Comparison of ENCODE assay signal across 16 cellular contexts in the genomic region with DNA sequence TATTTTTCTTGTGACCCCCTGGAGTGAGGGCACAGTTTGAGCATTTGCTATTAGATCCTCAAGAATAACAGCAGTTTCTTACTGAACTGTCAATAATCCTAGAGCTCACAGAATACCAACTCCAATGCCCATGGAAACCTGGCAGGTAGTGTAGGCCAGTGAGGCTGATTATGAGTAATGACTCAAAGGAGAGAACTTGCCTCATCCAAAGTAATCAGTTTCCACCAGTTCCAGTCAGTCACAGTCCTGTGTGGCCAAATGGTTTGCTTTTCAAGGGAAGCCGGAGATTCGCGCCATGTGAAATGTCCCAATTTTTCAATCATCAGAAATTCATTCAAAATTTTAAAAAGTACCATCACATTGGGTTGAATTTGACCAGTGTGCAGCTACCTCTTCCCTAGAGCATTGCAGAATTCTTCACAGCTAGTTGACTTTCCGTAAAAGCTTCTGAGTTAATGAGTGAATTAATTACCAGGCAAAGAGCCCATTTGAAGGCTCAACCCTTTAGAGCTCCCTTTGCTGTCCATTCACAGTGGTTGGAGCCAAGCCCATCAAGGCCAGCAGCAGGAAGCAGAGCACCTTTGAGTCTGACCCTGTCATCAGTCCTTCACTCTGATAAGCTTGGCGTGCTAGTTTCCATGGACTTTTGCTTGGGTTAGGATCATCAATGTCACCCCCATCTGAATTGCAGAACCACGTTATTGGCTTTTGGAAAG.
A peak's percentile ranks its signal among the peaks of the same experiment; 100 is the strongest.
DNase-seq lines count a peak whose midpoint lies in the region; ATAC-seq, FAIRE-seq and TF ChIP-seq lines count a peak whose summit lies in the region.
"Had no signal": no experiment of that assay in that cellular context is flagged by ENCODE, and none has a peak within 500 bp of the region (broad histone marks: within the 10 kb centered on the region; RNA-seq: fewer than 3 reads in every experiment).

No MANE protein-coding gene starts in this region.

- peaks cover 28% of the 10 kb centered on the region for H3K4me1 ChIP-seq in body of pancreas
- H3K4me1 ChIP-seq in keratinocyte (ENCODE audit: control insufficient read depth, extremely low read depth, insufficient read depth, low read length) = peaks cover 8% of the 10 kb centered on the region
- H3K4me1 ChIP-seq in mesendoderm (ENCODE audit: control insufficient read depth, low read depth, low read length) = peaks cover 24% of the 10 kb centered on the region
- H3K4me1 ChIP-seq in esophagus muscularis mucosa = no peaks in the 10 kb centered on the region

- H2BK5ac ChIP-seq in mesendoderm (ENCODE audit: low read length) = peak overlapping the region; percentile 40

- TF ChIP-seq POLR2A in body of pancreas (IDR thresholded peaks at IDR 0.05) = no peak
- TF ChIP-seq POLR2A in esophagus muscularis mucosa (IDR thresholded peaks at IDR 0.05; ENCODE audit: low read depth) = no peak

- no peak overlapping the region for H2BK15ac ChIP-seq in mesendoderm (replicated peaks; ENCODE audit: low read depth)

- no peak overlapping the region for H2BK120ac ChIP-seq in mesendoderm (ENCODE audit: low read depth, low read length)

- H2AK5ac ChIP-seq in mesendoderm (ENCODE audit: low read length) = peak overlapping the region; percentile 63

- peak; percentile 9 for FAIRE-seq in keratinocyte (lab: Jason Lieb, UNC)
- FAIRE-seq: HTR-8/SVneo had no signal

- H3K9me1 ChIP-seq in keratinocyte (ENCODE audit: control insufficient read depth, extremely low read depth, insufficient read depth, low read length) = no peaks in the 10 kb centered on the region

- no peak for TF ChIP-seq EP300 in esophagus muscularis mucosa (IDR thresholded peaks at IDR 0.05)

- no peak overlapping the region for H3K18ac ChIP-seq in mesendoderm (ENCODE audit: low read length)

- 55 to 64% methylated on average over 6 of the region's 6 CpGs for WGBS in body of pancreas, 2 donors
- WGBS in mesendoderm (ENCODE audit: extremely low coverage, insufficient coverage, low lambda C conversion rate) = no CpG with 5 or more reads among the region's 6 CpGs
- 91% methylated on average over 6 of the region's 6 CpGs for WGBS in esophagus muscularis mucosa

- peak overlapping the region; percentile 43 for H3K56ac ChIP-seq in mesendoderm (ENCODE audit: low read length)

- H3K36me3 ChIP-seq in body of pancreas (replicated peaks in 1 of 2; ENCODE audit: insufficient read depth in 1 of 2, low read depth in 2 of 2) = no peaks in the 10 kb centered on the region
- H3K36me3 ChIP-seq in keratinocyte (ENCODE audit: control insufficient read depth in 2 of 2, extremely low read depth in 1 of 2, insufficient read depth in 2 of 2, low read length in 2 of 2) = no peaks in the 10 kb centered on the region
- no peaks in the 10 kb centered on the region for H3K36me3 ChIP-seq in mesendoderm (ENCODE audit: control insufficient read depth, insufficient read depth, low read length)
- no peaks in the 10 kb centered on the region for H3K36me3 ChIP-seq in esophagus muscularis mucosa
- H3K36me3 ChIP-seq: BLaER1 had no signal

- no peaks in the 10 kb centered on the region for H3K27me3 ChIP-seq in body of pancreas
- H3K27me3 ChIP-seq in keratinocyte (ENCODE audit: control insufficient read depth, extremely low read depth, insufficient read depth, low read length) = no peaks in the 10 kb centered on the region
- H3K27me3 ChIP-seq in mesendoderm (ENCODE audit: insufficient read depth, low read length, poor library complexity) = no peaks in the 10 kb centered on the region
- H3K27me3 ChIP-seq in esophagus muscularis mucosa = peaks cover 0 to 24% (median 0%) of the 10 kb centered on the region in 4 donors
- H3K27me3 ChIP-seq: BLaER1 had no signal

- H3K4me2 ChIP-seq in keratinocyte (ENCODE audit: control insufficient read depth, extremely low read depth, insufficient read depth, low read depth, low read length) (no peak overlapping the region), mesendoderm (ENCODE audit: low read length) (no peak overlapping the region)
- H3K4me2 ChIP-seq: BLaER1 had no signal

- no peak overlapping the region for H3K23ac ChIP-seq in mesendoderm (ENCODE audit: low read length)

- no peaks in the 10 kb centered on the region for H4K20me1 ChIP-seq in keratinocyte (ENCODE audit: control insufficient read depth, extremely low read depth, insufficient read depth, low read length)
- H4K20me1 ChIP-seq: BLaER1 had no signal

- TF ChIP-seq CTCF in body of pancreas (IDR thresholded peaks at IDR 0.05) (no peak), keratinocyte (optimal IDR thresholded peaks at IDR 0.05 in 1 of 3, IDR thresholded peaks at IDR 0.05 in 1 of 3, conservative IDR thresholded peaks at IDR 0.05 in 1 of 3; ENCODE audit: extremely low read depth in 1 of 3, insufficient read depth in 2 of 3, low read length in 3 of 3) (no peak), esophagus muscularis mucosa (IDR thresholded peaks at IDR 0.05) (no peak)

- H3K79me2 ChIP-seq in keratinocyte (ENCODE audit: control insufficient read depth, insufficient read depth, low read length) = no peaks in the 10 kb centered on the region
- H3K79me2 ChIP-seq in mesendoderm (ENCODE audit: control insufficient read depth, insufficient read depth, low read length) = peaks cover 4% of the 10 kb centered on the region

- no peaks in the 10 kb centered on the region for H3K9me3 ChIP-seq in body of pancreas
- H3K9me3 ChIP-seq in keratinocyte (ENCODE audit: control insufficient read depth, low read depth, low read length) = no peaks in the 10 kb centered on the region
- H3K9me3 ChIP-seq in esophagus muscularis mucosa = no peaks in the 10 kb centered on the region
- H3K9me3 ChIP-seq: BLaER1 had no signal

- intact Hi-C loops in body of pancreas (cut with DNase I) = no loop called here
- intact Hi-C loops in esophagus muscularis mucosa (cut with DNase I) = no loop called here

- DNase-seq in body of pancreas (peak; percentile 20 to 63 (median 32)), keratinocyte (ENCODE audit: low read depth, low spot score) (no peak), mesendoderm (no peak), renal cortical epithelial cell (ENCODE audit: low read depth) (peak; percentile 54), NCI-H82 (lab: John Stamatoyannopoulos, UW) (no peak), esophagus muscularis mucosa (ENCODE audit: extremely low spot score) (no peak)
- DNase-seq: 8988T; CD4-positive, alpha-beta memory T cell; GF-D8; GOT3; H7; HFFc6 had no signal

- ATAC-seq in body of pancreas = peak; percentile 77
- no peak for ATAC-seq in SK-N-SH treated with all-trans-retinoic acid at 6 μM for 48 hours
- no peak for ATAC-seq in GM21526 (IDR thresholded peaks at IDR 0.05; ENCODE audit: low FRiP score, unreplicated experiment)

- H3K4ac ChIP-seq in mesendoderm (ENCODE audit: low read depth, low read length) = no peak overlapping the region

- H4K8ac ChIP-seq in mesendoderm (ENCODE audit: low read depth, low read length) = no peak overlapping the region

- no peak overlapping the region for H2AFZ ChIP-seq in keratinocyte (ENCODE audit: control insufficient read depth, low read length)

- H3K79me1 ChIP-seq in mesendoderm (ENCODE audit: low read length) = peaks cover 19% of the 10 kb centered on the region

- H3K9ac ChIP-seq in keratinocyte (ENCODE audit: control insufficient read depth, extremely low read depth, insufficient read depth, low read length) = no peak overlapping the region
- peak overlapping the region; percentile 16 for H3K9ac ChIP-seq in mesendoderm (ENCODE audit: low read length)
- H3K9ac ChIP-seq: BLaER1 had no signal

- H4K5ac ChIP-seq in mesendoderm (ENCODE audit: low read length) = no peak overlapping the region

- H3K4me3 ChIP-seq in body of pancreas (no peak overlapping the region), keratinocyte (ENCODE audit: control insufficient read depth in 2 of 3, extremely low read depth in 1 of 3, insufficient read depth in 2 of 3, low read depth in 1 of 3, low read length in 3 of 3) (no peak overlapping the region), mesendoderm (ENCODE audit: low read length) (no peak overlapping the region), esophagus muscularis mucosa (no peak overlapping the region)
- H3K4me3 ChIP-seq: BLaER1 had no signal

- dilution Hi-C loops in keratinocyte (cut with MboI; ENCODE audit: extremely low pct_ligation_motif_present, low sequenced_read_pairs) = no loop called here

- H3K27ac ChIP-seq in body of pancreas (peak overlapping the region in 3 of 4 donors; percentile 21 to 62 (median 37)), keratinocyte (ENCODE audit: control insufficient read depth, insufficient read depth, low read length) (no peak overlapping the region), mesendoderm (ENCODE audit: low read depth, low read length) (no peak overlapping the region), esophagus muscularis mucosa (replicated peaks in 1 of 4) (no peak overlapping the region)
- H3K27ac ChIP-seq: BLaER1 had no signal

TF ChIP-seq in SK-N-SH treated with all-trans-retinoic acid at 6 μM for 48 hours, 23 proteins besides CTCF, POLR2A, EP300 and RAD21:
- no peak for TF ChIP-seq RARB (CRISPR knock-in tag; IDR thresholded peaks at IDR 0.05)
- TF ChIP-seq PPARA (CRISPR knock-in tag; IDR thresholded peaks at IDR 0.05; ENCODE audit: borderline replicate concordance) = no peak
TF ChIP-seq in SK-N-SH treated with all-trans-retinoic acid at 6 μM for 48 hours: peak in this region for 0.

Comparison
In these comparisons a context has a peak if more than half of its experiments do, and no peak if none do; other contexts are left out.
1. DNase-seq: peak in body of pancreas (4 of 4) and renal cortical epithelial cell (single experiment); none in keratinocyte (single experiment), mesendoderm (single experiment), NCI-H82 (single experiment) and esophagus muscularis mucosa (single experiment).
2. H3K27ac ChIP-seq: peak in body of pancreas (3 of 4); none in keratinocyte (single experiment), mesendoderm (single experiment) and esophagus muscularis mucosa (0 of 4).